1 cellular context compared by ENCODE assay signal in genomic region chr20:20465259-20465658, GRCh38.
TF ChIP-seq lines count a peak whose summit lies in the region.

No MANE protein-coding gene starts in this region.

TF ChIP-seq in K562, 482 proteins besides CTCF, POLR2A, EP300 and RAD21 (continued from another document):
- TF ChIP-seq ZNF133 (CRISPR knock-in tag; IDR thresholded peaks at IDR 0.05): no peak
- TF ChIP-seq TARDBP (IDR thresholded peaks at IDR 0.05): no peak
- TF ChIP-seq NR2F6 (CRISPR knock-in tag; IDR thresholded peaks at IDR 0.05): no peak
- no peak for TF ChIP-seq GTF2F1 (IDR thresholded peaks at IDR 0.05; ENCODE audit: low read depth, low read length)
- TF ChIP-seq CREB3L1 (IDR thresholded peaks at IDR 0.05; ENCODE audit: borderline replicate concordance, low read depth): no peak
- TF ChIP-seq SAFB (IDR thresholded peaks at IDR 0.05; ENCODE audit: borderline replicate concordance, low read depth, low read length): no peak
- no peak for TF ChIP-seq KDM5B (IDR thresholded peaks at IDR 0.05; ENCODE audit: insufficient replicate concordance, low read depth, low read length)
TF ChIP-seq in K562: peak in this region for 0.
